ENCODE assay signal across 8 cellular contexts in the genomic region with DNA sequence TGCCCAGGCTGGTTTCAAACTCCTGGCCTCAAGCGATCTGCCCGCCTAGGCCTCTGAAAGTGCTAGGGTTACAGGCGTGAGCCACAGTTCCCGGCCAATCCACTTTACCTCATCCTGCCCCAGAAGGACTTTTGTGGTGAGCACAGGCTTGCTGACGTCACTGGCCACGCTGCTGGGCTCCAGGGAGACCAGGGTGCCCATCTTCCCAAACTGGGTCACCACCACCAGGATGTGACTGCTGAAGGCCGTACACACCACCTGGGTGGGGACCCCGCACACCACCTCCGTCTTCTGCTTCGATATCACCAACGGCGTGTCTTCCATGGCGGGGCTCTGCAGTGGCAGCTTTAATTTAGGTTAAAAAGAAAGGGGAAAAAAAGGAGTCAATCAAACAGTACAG. TPM values are rescaled to one million over a fixed set of nuclear protein-coding genes. Genes with fewer than 3 reads are reported as not detected.
DNase-seq lines count a peak whose midpoint lies in the region; ATAC-seq and TF ChIP-seq lines count a peak whose summit lies in the region.

No MANE protein-coding gene starts in this region.

- H3K27ac ChIP-seq in A673 (ENCODE audit: low read depth, low read length, poor library complexity, severe bottlenecking) (peak overlapping the region; percentile 95), HEK293 (ENCODE audit: extremely low read depth, low read depth, low read length) (peak overlapping the region; percentile 80; the same call in 1 of the 2 replicates), heart left ventricle (peak overlapping the region in 6 of 12 donors; percentile 16 to 99 (median 97))

- H3K4me1 Mint-ChIP-seq in activated CD8-positive, alpha-beta T cell treated with anti-CD3 and anti-CD28 coated beads, Interleukin-2, amount 10 ng/mL, durations not matched to agents 7 days and 5 days (ENCODE audit: low read depth): peaks cover 21% of the 10 kb centered on the region

- 87 to 91% (median 89%) methylated on average over 13 of the region's 13 CpGs for WGBS in heart left ventricle, 4 donors

- intact Hi-C loops in A673 (cut with micrococcal nuclease; ENCODE audit: unreplicated experiment) (no loop called here), heart left ventricle (cut with DNase I) (loop anchor here in 1 of 10 donors (5.0 kb wide), 1 partner anchor 37 kb away; a partner anchor contains a TSS), sciatic nerve (cut with DNase I) (loop anchor here (10.0 kb wide), 1 partner anchor 64 kb away; a partner anchor contains a TSS)

- H3K27me3 Mint-ChIP-seq in activated CD8-positive, alpha-beta T cell treated with anti-CD3 and anti-CD28 coated beads, Interleukin-2, amount 10 ng/mL, durations not matched to agents 7 days and 5 days (ENCODE audit: low read depth): no peaks in the 10 kb centered on the region

- no peak for ATAC-seq in activated CD8-positive, alpha-beta T cell treated with anti-CD3 and anti-CD28 coated beads, Interleukin-2, amount 10 ng/mL, durations not matched to agents 7 days and 5 days
- ATAC-seq in heart left ventricle: no peak
- no peak for ATAC-seq in sciatic nerve
- no peak for ATAC-seq in HG02973 (IDR thresholded peaks at IDR 0.05; ENCODE audit: unreplicated experiment)

- no peaks in the 10 kb centered on the region for H3K9me3 Mint-ChIP-seq in activated CD8-positive, alpha-beta T cell treated with anti-CD3 and anti-CD28 coated beads, Interleukin-2, amount 10 ng/mL, durations not matched to agents 7 days and 5 days (ENCODE audit: insufficient read depth)

- H3K27ac Mint-ChIP-seq in activated CD8-positive, alpha-beta T cell treated with anti-CD3 and anti-CD28 coated beads, Interleukin-2, amount 10 ng/mL, durations not matched to agents 7 days and 5 days: peak overlapping the region; percentile 87

- no peak for TF ChIP-seq CTCF in A673 (conservative IDR thresholded peaks at IDR 0.05; ENCODE audit: low read depth, low read length)
- no peak for TF ChIP-seq CTCF in HEK293 (tag by site-specific recombination; IDR thresholded peaks at IDR 0.05)
- no peak for TF ChIP-seq CTCF in heart left ventricle (IDR thresholded peaks at IDR 0.05)

- CTCF ChIA-PET in A673 (lab: Charles Lee): no interaction called here
- CTCF ChIA-PET in HEK293 (lab: Yijun Ruan, JAX): interaction anchor here (1.2 to 1.6 kb wide), 2 partner anchors 13 to 35 kb away, joined by 3 to 7 read pairs; a partner anchor contains a TSS
- CTCF ChIA-PET in activated CD8-positive, alpha-beta T cell treated with anti-CD3 and anti-CD28 coated beads, Interleukin-2, amount 10 ng/mL, durations not matched to agents 7 days and 5 days (lab: Charles Lee): interaction anchor here (0.7 kb wide), 1 partner anchor 705 kb away, joined by 3 read pairs; no protein-coding TSS in a partner anchor

- H3K4me3 ChIP-seq in A673 (ENCODE audit: low read depth, low read length, poor library complexity, severe bottlenecking) (peak overlapping the region; percentile 97), HEK293 (ENCODE audit: low read depth, low read length) (peak overlapping the region; percentile 86), heart left ventricle (peak overlapping the region; percentile 49 to 98 (median 81))

- POLR2A ChIA-PET in A673 (lab: Charles Lee; ENCODE audit: low non-redundant PET): no interaction called here
- POLR2A ChIA-PET in HEK293 (lab: Yijun Ruan, JAX): no interaction called here
- POLR2A ChIA-PET in activated CD8-positive, alpha-beta T cell treated with anti-CD3 and anti-CD28 coated beads, Interleukin-2, amount 10 ng/mL, durations not matched to agents 7 days and 5 days (lab: Charles Lee): interaction anchor here (0.6 kb wide), 1 partner anchor 671 kb away, joined by 3 read pairs; no protein-coding TSS in a partner anchor

- TSS peak; percentile 89 for BruUV-seq in A673 (replicated peaks; lab: Mats Ljungman, UMichigan)

- TF ChIP-seq POLR2A in heart left ventricle (IDR thresholded peaks at IDR 0.05): no peak

- H3K4me1 ChIP-seq in A673 (ENCODE audit: insufficient read depth, low read length, poor library complexity, severe bottlenecking): peaks cover 35% of the 10 kb centered on the region
- H3K4me1 ChIP-seq in HEK293 (ENCODE audit: control insufficient read depth, insufficient read depth, low read length): peaks cover 10% of the 10 kb centered on the region; the same call in 1 of the 2 replicates
- H3K4me1 ChIP-seq in heart left ventricle: peaks cover 3 to 42% (median 26%) of the 10 kb centered on the region in 12 donors

- peak overlapping the region; percentile 80 for H3K4me3 Mint-ChIP-seq in activated CD8-positive, alpha-beta T cell treated with anti-CD3 and anti-CD28 coated beads, Interleukin-2, amount 10 ng/mL, durations not matched to agents 7 days and 5 days

- peaks cover 5% of the 10 kb centered on the region for H3K36me3 ChIP-seq in A673 (ENCODE audit: insufficient read depth, low read length, poor library complexity, severe bottlenecking)
- H3K36me3 ChIP-seq in HEK293 (ENCODE audit: control insufficient read depth in 2 of 2, insufficient read depth in 1 of 2, low read length in 2 of 2): peaks cover 10 to 23% of the 10 kb centered on the region in 2 experiments; a peak in 2 of 3 replicates
- peaks cover 0 to 29% (median 22%) of the 10 kb centered on the region in 9 donors for H3K36me3 ChIP-seq in heart left ventricle

- DNase-seq in A673 (ENCODE audit: low spot score) (peak; percentile 27), heart left ventricle (no peak), sciatic nerve (ENCODE audit: low spot score) (no peak), NCI-H1436 (lab: John Stamatoyannopoulos, UW) (no peak)
- peak; percentile 35 for DNase-seq in activated CD8-positive, alpha-beta T cell treated with anti-CD3 and anti-CD28 coated beads, Interleukin-2, amount 10 ng/mL, durations not matched to agents 7 days and 5 days
- peak; percentile 32 to 53 for DNase-seq in stimulated activated CD4-positive, alpha-beta T cell treated with anti-CD3 and anti-CD28 coated beads, Interleukin-2, amount 100 ng/mL, for 24 hours

- H3K36me3 Mint-ChIP-seq in activated CD8-positive, alpha-beta T cell treated with anti-CD3 and anti-CD28 coated beads, Interleukin-2, amount 10 ng/mL, durations not matched to agents 7 days and 5 days (ENCODE audit: low read depth): peaks cover 11% of the 10 kb centered on the region

- H3K27me3 ChIP-seq in A673 (replicated peaks; ENCODE audit: insufficient read depth, low read depth, low read length, poor library complexity) (no peaks in the 10 kb centered on the region), heart left ventricle (no peaks in the 10 kb centered on the region)

- no peaks in the 10 kb centered on the region for H3K9me3 ChIP-seq in A673 (ENCODE audit: low read depth, low read length, poor library complexity, severe bottlenecking)
- no peaks in the 10 kb centered on the region for H3K9me3 ChIP-seq in HEK293 (ENCODE audit: control insufficient read depth, insufficient read depth, low read depth, low read length)
- no peaks in the 10 kb centered on the region for H3K9me3 ChIP-seq in heart left ventricle

TF ChIP-seq in HEK293, 187 proteins besides CTCF, POLR2A, EP300 and RAD21 (continues in another document):
- TF ChIP-seq, protein P1, sequence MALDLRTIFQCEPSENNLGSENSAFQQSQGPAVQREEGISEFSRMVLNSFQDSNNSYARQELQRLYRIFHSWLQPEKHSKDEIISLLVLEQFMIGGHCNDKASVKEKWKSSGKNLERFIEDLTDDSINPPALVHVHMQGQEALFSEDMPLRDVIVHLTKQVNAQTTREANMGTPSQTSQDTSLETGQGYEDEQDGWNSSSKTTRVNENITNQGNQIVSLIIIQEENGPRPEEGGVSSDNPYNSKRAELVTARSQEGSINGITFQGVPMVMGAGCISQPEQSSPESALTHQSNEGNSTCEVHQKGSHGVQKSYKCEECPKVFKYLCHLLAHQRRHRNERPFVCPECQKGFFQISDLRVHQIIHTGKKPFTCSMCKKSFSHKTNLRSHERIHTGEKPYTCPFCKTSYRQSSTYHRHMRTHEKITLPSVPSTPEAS (tag by site-specific recombination; IDR thresholded peaks at IDR 0.05): no peak
- TF ChIP-seq ZNF37A (tag by site-specific recombination; IDR thresholded peaks at IDR 0.05): no peak
- TF ChIP-seq ZNF544 (tag by site-specific recombination; IDR thresholded peaks at IDR 0.05): no peak
- peak; percentile 93 for TF ChIP-seq ZNF629 (tag by site-specific recombination; IDR thresholded peaks at IDR 0.05)
- TF ChIP-seq ZNF571 (tag by site-specific recombination; IDR thresholded peaks at IDR 0.05): no peak
- no peak for TF ChIP-seq GFI1B (tag by site-specific recombination; IDR thresholded peaks at IDR 0.05)

RNA-seq across cellular contexts. Expression of a gene that starts 0.8 kb away (rescaled TPM):
- total RNA-seq in A673 (2021) (54.9 and 57.9 TPM in 2 replicates), heart left ventricle (10 to 100 TPM in 8 of 9 donors, 1 to 10 TPM in 1; 7.3 to 27.6 (median 13.3) TPM), sciatic nerve (17.5 TPM)
- total RNA-seq in activated CD8-positive, alpha-beta T cell treated with anti-CD3 and anti-CD28 coated beads, Interleukin-2, amount 10 ng/mL, durations not matched to agents 7 days and 5 days: 10 to 100 TPM; 33.1 to 33.3 TPM
- 10 to 100 TPM; 34.3 to 36.5 TPM for polyA plus RNA-seq in heart left ventricle

RNA-seq across cellular contexts. Expression of a gene that starts 13.0 kb away (rescaled TPM):
- total RNA-seq in A673 (2021) (not detected in 2 replicates), heart left ventricle (under 1 TPM; 0.19 to 0.85 (median 0.47) TPM), sciatic nerve (0.27 TPM)
- not detected for total RNA-seq in activated CD8-positive, alpha-beta T cell treated with anti-CD3 and anti-CD28 coated beads, Interleukin-2, amount 10 ng/mL, durations not matched to agents 7 days and 5 days
- polyA plus RNA-seq in heart left ventricle: under 1 TPM; 0.19 to 0.99 TPM

RNA-seq across cellular contexts. Expression of a gene that starts 38.5 kb away (rescaled TPM):
- 14.6 and 16.7 TPM in 2 replicates for total RNA-seq in A673 (2021)
- 10 to 100 TPM; 22.6 to 23.9 TPM for total RNA-seq in activated CD8-positive, alpha-beta T cell treated with anti-CD3 and anti-CD28 coated beads, Interleukin-2, amount 10 ng/mL, durations not matched to agents 7 days and 5 days
- 100 to 1,000 TPM in 5 of 9 donors, 10 to 100 TPM in 4; 34.3 to 138 (median 121) TPM for total RNA-seq in heart left ventricle
- polyA plus RNA-seq in heart left ventricle: 100 to 1,000 TPM in 1 of 2 donors, 10 to 100 TPM in 1; 94.8 to 165 TPM
- total RNA-seq in sciatic nerve: 57.2 TPM

Comparison
In these comparisons a context has a peak if more than half of its experiments do, and no peak if none do; other contexts are left out.
1. DNase-seq: peak in A673 (single experiment), activated CD8-positive, alpha-beta T cell treated with anti-CD3 and anti-CD28 coated beads, Interleukin-2, amount 10 ng/mL, durations not matched to agents 7 days and 5 days (single experiment) and stimulated activated CD4-positive, alpha-beta T cell treated with anti-CD3 and anti-CD28 coated beads, Interleukin-2, amount 100 ng/mL, for 24 hours (2 of 2); none in heart left ventricle (0 of 5), sciatic nerve (single experiment) and NCI-H1436 (single experiment).
2. Peak in every context shown above with its lines, with median percentiles within 50 percentile points of each other: H3K4me3 ChIP-seq.